ENCODE assay signal across 8 cellular contexts in genomic region chr2:74181739-74182138, GRCh38. TPM values are rescaled to one million over a fixed set of nuclear protein-coding genes. Genes with fewer than 3 reads are reported as not detected.
DNase-seq lines count a peak whose midpoint lies in the region; ATAC-seq and TF ChIP-seq lines count a peak whose summit lies in the region.

No MANE protein-coding gene starts in this region.

- H3K4me3 ChIP-seq in upper lobe of left lung = no peak overlapping the region

- WGBS in upper lobe of left lung, 2 donors = 38 to 46% methylated on average over 7 of the region's 7 CpGs

- ATAC-seq in GM18502 (IDR thresholded peaks at IDR 0.05; ENCODE audit: poor library complexity, unreplicated experiment) (peak; percentile 33), HG02642 (IDR thresholded peaks at IDR 0.05; ENCODE audit: poor library complexity, unreplicated experiment) (peak; percentile 33), upper lobe of left lung (ENCODE audit: low FRiP score in 2 of 2) (peak; percentile 43 to 45)
- ATAC-seq in activated naive CD4-positive, alpha-beta T cell treated with anti-CD3 and anti-CD28 coated beads, Interleukin-2, amount 50 U/mL, for 72 hours = no peak

- peaks cover 3% of the 10 kb centered on the region for H3K36me3 Mint-ChIP-seq in glutamatergic neuron (ENCODE audit: unreplicated experiment)
- peaks cover 5 to 7% of the 10 kb centered on the region in 2 donors for H3K36me3 Mint-ChIP-seq in activated naive CD4-positive, alpha-beta T cell treated with anti-CD3 and anti-CD28 coated beads, Interleukin-2, amount 50 U/mL, for 72 hours

- H3K9me3 Mint-ChIP-seq in glutamatergic neuron (ENCODE audit: unreplicated experiment) = peaks cover 7% of the 10 kb centered on the region
- H3K9me3 Mint-ChIP-seq in activated naive CD4-positive, alpha-beta T cell treated with anti-CD3 and anti-CD28 coated beads, Interleukin-2, amount 50 U/mL, for 72 hours = peaks cover 0 to 4% of the 10 kb centered on the region in 2 donors

- no peaks in the 10 kb centered on the region for H3K9me3 ChIP-seq in upper lobe of left lung

- DNase-seq in NCI-H82 treated with DMSO at 0.1 percent for 48 hours (lab: John Stamatoyannopoulos, UW; ENCODE audit: unreplicated experiment) (peak; percentile 98), glutamatergic neuron (peak; percentile 67), upper lobe of left lung (peak in 1 of 2 donors; percentile 75), dedifferentiated amniotic fluid mesenchymal stem cell (ENCODE audit: extremely low spot score) (no peak), COLO668 (lab: John Stamatoyannopoulos, UW; ENCODE audit: unreplicated experiment) (no peak)
- DNase-seq in activated naive CD4-positive, alpha-beta T cell treated with anti-CD3 and anti-CD28 coated beads, Interleukin-2, amount 50 U/mL, for 72 hours (ENCODE audit: low spot score in 2 of 2) = no peak

- peaks cover 11% of the 10 kb centered on the region for H3K4me1 Mint-ChIP-seq in glutamatergic neuron (ENCODE audit: low read depth, unreplicated experiment)

- no peaks in the 10 kb centered on the region for H3K36me3 ChIP-seq in upper lobe of left lung

- TF ChIP-seq CTCF in glutamatergic neuron (IDR thresholded peaks at IDR 0.05; ENCODE audit: partially characterized antibody, unreplicated experiment) (no peak), upper lobe of left lung (IDR thresholded peaks at IDR 0.05) (no peak)

- peak overlapping the region; percentile 14 to 63 (median 53) for H3K27ac ChIP-seq in upper lobe of left lung

- H3K27ac Mint-ChIP-seq in glutamatergic neuron (ENCODE audit: unreplicated experiment) = peak overlapping the region; percentile 100
- H3K27ac Mint-ChIP-seq in activated naive CD4-positive, alpha-beta T cell treated with anti-CD3 and anti-CD28 coated beads, Interleukin-2, amount 50 U/mL, for 72 hours = no peak overlapping the region

- peak overlapping the region; percentile 69 for H3K4me3 Mint-ChIP-seq in glutamatergic neuron (ENCODE audit: unreplicated experiment)

- peaks cover 11 to 18% (median 14%) of the 10 kb centered on the region in 4 donors for H3K4me1 ChIP-seq in upper lobe of left lung

- no peak for TF ChIP-seq EP300 in upper lobe of left lung (IDR thresholded peaks at IDR 0.05)

- peak in 1 of 4 donors; percentile 19 for TF ChIP-seq POLR2A in upper lobe of left lung (IDR thresholded peaks at IDR 0.05)

- peaks cover 11% of the 10 kb centered on the region for H3K27me3 Mint-ChIP-seq in glutamatergic neuron (ENCODE audit: unreplicated experiment)

- no peaks in the 10 kb centered on the region for H3K27me3 ChIP-seq in upper lobe of left lung

RNA-seq across cellular contexts. Expression of gene MOB1A, which starts 3.1 kb away (rescaled TPM):
- 60.5 TPM for total RNA-seq in glutamatergic neuron (ENCODE audit: unreplicated experiment)
- total RNA-seq in upper lobe of left lung = 100 to 1,000 TPM in 2 of 6 donors, 10 to 100 TPM in 4; 23.1 to 143 (median 94.5) TPM
- total RNA-seq in activated naive CD4-positive, alpha-beta T cell treated with anti-CD3 and anti-CD28 coated beads, Interleukin-2, amount 50 U/mL, for 72 hours = 100 to 1,000 TPM; 151 to 173 TPM

RNA-seq across cellular contexts. Expression of gene MTHFD2, which starts 16.7 kb away (rescaled TPM):
- total RNA-seq in glutamatergic neuron (ENCODE audit: unreplicated experiment) (293 TPM), upper lobe of left lung (10 to 100 TPM in 5 of 6 donors, 1 to 10 TPM in 1; 8.4 to 68.1 (median 34.5) TPM)
- total RNA-seq in activated naive CD4-positive, alpha-beta T cell treated with anti-CD3 and anti-CD28 coated beads, Interleukin-2, amount 50 U/mL, for 72 hours = 100 to 1,000 TPM; 413 to 484 TPM

RNA-seq across cellular contexts. Expression of gene BOLA3, which starts 34.0 kb away (rescaled TPM):
- 17.7 TPM for total RNA-seq in glutamatergic neuron (ENCODE audit: unreplicated experiment)
- 10 to 100 TPM; 19.2 to 37.7 (median 24.3) TPM for total RNA-seq in upper lobe of left lung
- total RNA-seq in activated naive CD4-positive, alpha-beta T cell treated with anti-CD3 and anti-CD28 coated beads, Interleukin-2, amount 50 U/mL, for 72 hours = 10 to 100 TPM; 15.8 to 96.7 TPM

Comparison
In these comparisons a context has a peak if more than half of its experiments do, and no peak if none do; other contexts are left out.
1. ATAC-seq: peak in GM18502 (single experiment), HG02642 (single experiment) and upper lobe of left lung (2 of 2); none in activated naive CD4-positive, alpha-beta T cell treated with anti-CD3 and anti-CD28 coated beads, Interleukin-2, amount 50 U/mL, for 72 hours (0 of 2).
2. DNase-seq: peak in NCI-H82 treated with DMSO at 0.1 percent for 48 hours (single experiment) and glutamatergic neuron (single experiment); none in dedifferentiated amniotic fluid mesenchymal stem cell (single experiment), activated naive CD4-positive, alpha-beta T cell treated with anti-CD3 and anti-CD28 coated beads, Interleukin-2, amount 50 U/mL, for 72 hours (0 of 2) and COLO668 (single experiment).